ENCODE assay signal across 8 cellular contexts in the genomic region with DNA sequence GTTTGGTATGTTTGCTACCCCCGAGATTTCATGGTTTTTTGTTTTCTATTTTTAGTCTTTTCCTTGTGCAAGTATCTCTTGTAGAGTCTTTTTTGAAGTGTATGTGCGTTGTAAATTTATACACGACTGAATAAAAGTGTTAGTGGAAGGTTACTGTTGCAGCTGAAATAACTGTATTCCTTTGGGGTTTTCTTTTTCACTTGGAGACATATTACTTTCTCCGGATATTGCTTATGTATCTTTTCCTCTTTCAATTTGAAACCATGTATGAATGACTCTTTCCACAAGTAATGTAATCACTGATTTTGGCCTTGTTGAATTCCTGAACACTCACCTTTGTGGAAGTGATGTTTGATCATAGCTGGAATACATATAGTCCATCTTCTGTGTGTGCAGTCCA. TPM values are rescaled to one million over a fixed set of nuclear protein-coding genes. Genes with fewer than 3 reads are reported as not detected.
DNase-seq lines count a peak whose midpoint lies in the region; ATAC-seq and TF ChIP-seq lines count a peak whose summit lies in the region.

No MANE protein-coding gene starts in this region.

- H3K4me1 Mint-ChIP-seq in T-helper 2 cell treated with Interferon-gamma antibody and Interleukin-4, amounts not matched to agents 5 μg/mL and 100 μg/mL, for 36 hours (ENCODE audit: low read depth), result peaks cover 41% of the 10 kb centered on the region
- H3K4me1 Mint-ChIP-seq in activated B cell treated with CpG ODN at 0.5 μM for 24 hours, result peaks cover 56% of the 10 kb centered on the region

- no peak for TF ChIP-seq CTCF in activated B cell treated with CpG ODN at 0.5 μM for 24 hours (IDR thresholded peaks at IDR 0.05)
- no peak for TF ChIP-seq CTCF in stomach (IDR thresholded peaks at IDR 0.05)

- H3K36me3 Mint-ChIP-seq in T-helper 2 cell treated with Interferon-gamma antibody and Interleukin-4, amounts not matched to agents 5 μg/mL and 100 μg/mL, for 36 hours (ENCODE audit: low read depth), result peaks cover 26% of the 10 kb centered on the region
- peaks cover 32% of the 10 kb centered on the region for H3K36me3 Mint-ChIP-seq in activated B cell treated with CpG ODN at 0.5 μM for 24 hours (ENCODE audit: low read depth)

- H3K4me3 ChIP-seq in iPS-11a (ENCODE audit: low read depth, low read length), result peak overlapping the region; percentile 95
- peak overlapping the region; percentile 93 to 99 (median 96) for H3K4me3 ChIP-seq in stomach

- peaks cover 0 to 11% (median 2%) of the 10 kb centered on the region in 4 donors for H3K36me3 ChIP-seq in stomach

- no peak for TF ChIP-seq POLR2A in stomach (IDR thresholded peaks at IDR 0.05)

- peak overlapping the region; percentile 99 for H3K4me3 Mint-ChIP-seq in T-helper 2 cell treated with Interferon-gamma antibody and Interleukin-4, amounts not matched to agents 5 μg/mL and 100 μg/mL, for 36 hours
- H3K4me3 Mint-ChIP-seq in activated B cell treated with CpG ODN at 0.5 μM for 24 hours, result peak overlapping the region; percentile 99

- peak overlapping the region in 2 of 5 donors; percentile 88 to 96 for H3K27ac ChIP-seq in stomach

- peak overlapping the region; percentile 96 for H3K27ac Mint-ChIP-seq in T-helper 2 cell treated with Interferon-gamma antibody and Interleukin-4, amounts not matched to agents 5 μg/mL and 100 μg/mL, for 36 hours
- H3K27ac Mint-ChIP-seq in activated B cell treated with CpG ODN at 0.5 μM for 24 hours, result peak overlapping the region; percentile 92

- CTCF ChIA-PET in activated B cell treated with CpG ODN at 0.5 μM for 24 hours (lab: Charles Lee), result interaction anchor here (2.8 kb wide), 1 partner anchor 68 kb away, joined by 11 read pairs; the partner anchor contains the start of gene ABCB10

- no peak for TF ChIP-seq EP300 in stomach (IDR thresholded peaks at IDR 0.05)

- ATAC-seq in activated B cell treated with CpG ODN at 0.5 μM for 24 hours (ENCODE audit: low read depth), result no peak
- ATAC-seq in HG03439 (IDR thresholded peaks at IDR 0.05; ENCODE audit: unreplicated experiment), result no peak

- peaks cover 31 to 49% (median 39%) of the 10 kb centered on the region in 4 donors for H3K4me1 ChIP-seq in stomach

- POLR2A ChIA-PET in activated B cell treated with CpG ODN at 0.5 μM for 24 hours (lab: Charles Lee), result interaction anchor here (0.5 to 4.5 kb wide), 4 partner anchors 8 to 368 kb away, joined by 4 to 46 read pairs (median 5); partner anchors contain the start of genes ABCB10 and NUP133

- H3K9me3 Mint-ChIP-seq in T-helper 2 cell treated with Interferon-gamma antibody and Interleukin-4, amounts not matched to agents 5 μg/mL and 100 μg/mL, for 36 hours, result no peaks in the 10 kb centered on the region
- no peaks in the 10 kb centered on the region for H3K9me3 Mint-ChIP-seq in activated B cell treated with CpG ODN at 0.5 μM for 24 hours

- in situ Hi-C loops in G401 (cut with HindIII; ENCODE audit: low sequenced_read_pairs), result no loop called here

- DNase-seq in T-helper 2 cell treated with Interferon-gamma antibody and Interleukin-4, amounts not matched to agents 5 μg/mL and 100 μg/mL, for 36 hours (ENCODE audit: low spot score), result no peak
- DNase-seq in T-helper 2 cell, result no peak
- DNase-seq in activated B cell treated with CpG ODN at 0.5 μM for 24 hours, result no peak
- DNase-seq in stomach, result no peak
- no peak for DNase-seq in NCI-H2081 treated with DMSO at 0.1 percent for 48 hours (lab: John Stamatoyannopoulos, UW)
- DNase-seq in G401 (ENCODE audit: low spot score), result no peak

- no peaks in the 10 kb centered on the region for H3K27me3 ChIP-seq in stomach

- 2 to 6% (median 3%) methylated on average over 4 of the region's 4 CpGs for WGBS in stomach, 5 donors

- intact Hi-C loops in activated B cell treated with CpG ODN at 0.5 μM for 24 hours (cut with micrococcal nuclease) (loop anchor here (2.0 to 5.0 kb wide), 4 partner anchors 285 to 1350 kb away; partner anchors contain the start of genes CCSAP, GALNT2 and RAB4A), stomach (cut with DNase I; ENCODE audit: low total_unique reads) (loop anchor here (5.0 kb wide), 1 partner anchor 65 kb away; no protein-coding TSS in a partner anchor)

- no peaks in the 10 kb centered on the region for H3K9me3 ChIP-seq in stomach

- no peaks in the 10 kb centered on the region for H3K27me3 Mint-ChIP-seq in T-helper 2 cell treated with Interferon-gamma antibody and Interleukin-4, amounts not matched to agents 5 μg/mL and 100 μg/mL, for 36 hours (ENCODE audit: low read depth)
- H3K27me3 Mint-ChIP-seq in activated B cell treated with CpG ODN at 0.5 μM for 24 hours, result no peaks in the 10 kb centered on the region

RNA-seq across cellular contexts. Expression of gene URB2, which starts 1.0 kb away (rescaled TPM):
- total RNA-seq in activated B cell treated with CpG ODN at 0.5 μM for 24 hours (17.4 and 21.8 TPM in 2 replicates), stomach (10 to 100 TPM in 2 of 5 donors, 1 to 10 TPM in 2, not detected in 1; 4.1 to 16.8 (median 8.5) TPM)
- 1 to 10 TPM; 1.5 to 1.7 (median 1.5) TPM for polyA plus RNA-seq in stomach
- total RNA-seq in G401 (2014; rRNA removed; shearing (Covaris generic)), result 17.6 and 22.0 TPM in 2 replicates

RNA-seq across cellular contexts. Expression of gene TAF5L, which starts 1.1 kb away (rescaled TPM):
- total RNA-seq in activated B cell treated with CpG ODN at 0.5 μM for 24 hours (22.0 and 24.4 TPM in 2 replicates), stomach (10 to 100 TPM in 3 of 5 donors, 1 to 10 TPM in 1, under 1 TPM in 1; 0.29 to 33.8 (median 18.4) TPM)
- polyA plus RNA-seq in stomach, result 1 to 10 TPM; 5.9 to 9.5 (median 8.2) TPM
- 15.3 and 23.0 TPM in 2 replicates for total RNA-seq in G401 (2014; rRNA removed; shearing (Covaris generic))
